In the genomic region with DNA sequence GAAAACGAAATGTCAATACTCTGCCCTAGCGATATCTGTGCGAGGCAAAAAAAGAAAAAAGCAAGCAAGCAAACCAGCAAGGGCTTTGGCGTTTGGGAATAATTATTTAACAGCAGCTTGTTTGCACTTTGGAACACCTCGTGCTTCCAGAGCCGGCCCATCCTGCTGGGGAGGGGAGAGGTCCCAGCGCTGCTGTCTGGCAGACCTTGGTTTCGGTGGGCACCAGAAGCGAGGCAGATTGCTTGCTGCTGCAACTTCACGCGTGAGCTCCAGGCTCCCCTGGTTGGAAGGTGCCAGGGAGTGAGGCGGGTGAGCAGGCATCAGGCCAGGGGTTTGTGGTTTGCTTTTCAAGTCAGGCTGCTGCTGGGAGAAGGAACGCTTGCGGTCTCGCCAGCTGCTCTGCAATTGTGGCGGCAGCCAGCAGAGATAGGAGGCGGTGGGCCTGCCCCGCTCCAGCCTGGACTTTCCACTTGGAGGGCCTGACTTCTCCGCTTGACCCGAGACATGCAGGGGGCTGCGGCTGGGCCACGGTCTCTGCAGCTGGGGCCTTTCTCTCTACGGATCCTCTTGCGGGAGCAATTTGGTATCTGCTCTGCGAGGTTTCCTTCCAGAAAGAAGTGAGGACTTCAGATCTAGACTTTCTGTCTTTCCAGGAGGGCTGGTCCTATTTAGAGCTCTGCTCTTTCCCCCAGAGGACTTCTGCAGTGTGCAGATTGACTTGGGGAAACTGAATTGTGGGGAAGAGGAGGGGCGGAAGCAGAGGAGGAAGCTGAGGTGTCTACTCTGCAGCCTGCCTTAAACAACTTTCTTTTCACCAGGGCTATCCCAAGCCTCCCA, we compare ENCODE assay signal across 7 cellular contexts.
DNase-seq lines count a peak whose midpoint lies in the region; ATAC-seq and TF ChIP-seq lines count a peak whose summit lies in the region.

No MANE protein-coding gene starts in this region.

- H3K36me3 ChIP-seq in MM.1S (replicated peaks; ENCODE audit: insufficient read depth, low read length) = no peaks in the 10 kb centered on the region

- no peaks in the 10 kb centered on the region for H3K4me1 ChIP-seq in MM.1S (ENCODE audit: low read length)

- TF ChIP-seq CTCF in MM.1S (IDR thresholded peaks at IDR 0.05; ENCODE audit: low read length) = no peak

- no peak overlapping the region for H2AFZ ChIP-seq in MM.1S (ENCODE audit: low read length)

- no peaks in the 10 kb centered on the region for H3K9me2 ChIP-seq in MM.1S (replicated peaks; ENCODE audit: insufficient read depth, low read length)

- no peaks in the 10 kb centered on the region for H3K27me3 ChIP-seq in MM.1S (replicated peaks; ENCODE audit: insufficient read depth, low read length)

- H3K27ac Mint-ChIP-seq in activated CD4-positive, alpha-beta T cell treated with anti-CD3 and anti-CD28 coated beads for 36 hours = peak overlapping the region; percentile 58

- H3K4me3 ChIP-seq in MM.1S (ENCODE audit: low read length) = no peak overlapping the region

- H3K4me3 Mint-ChIP-seq in activated CD4-positive, alpha-beta T cell treated with anti-CD3 and anti-CD28 coated beads for 36 hours = peak overlapping the region; percentile 57

- POLR2A ChIA-PET in activated CD4-positive, alpha-beta T cell treated with anti-CD3 and anti-CD28 coated beads for 36 hours (lab: Charles Lee) = no interaction called here

- DNase-seq in MM.1S = peak; percentile 42
- DNase-seq in activated CD4-positive, alpha-beta T cell treated with anti-CD3 and anti-CD28 coated beads for 36 hours = peak; percentile 62
- DNase-seq in dedifferentiated amniotic fluid mesenchymal stem cell (ENCODE audit: extremely low spot score) = peak; percentile 81
- peak; percentile 55 for DNase-seq in medulla oblongata (ENCODE audit: extremely low spot score)
- peak; percentile 49 for DNase-seq in stimulated activated naive CD8-positive, alpha-beta T cell treated with anti-CD3 and anti-CD28 coated beads, Interleukin-15, Interleukin-2, amounts not matched to agents 100 U/mL and 50 U/mL, for 24 hours
- no peak for DNase-seq in SHP77 treated with DMSO at 0.1 percent for 48 hours (lab: John Stamatoyannopoulos, UW)

- H3F3A ChIP-seq in MM.1S (ENCODE audit: insufficient read depth, low read length) = no peaks in the 10 kb centered on the region

- H3K27me3 Mint-ChIP-seq in activated CD4-positive, alpha-beta T cell treated with anti-CD3 and anti-CD28 coated beads for 36 hours = peaks cover 3% of the 10 kb centered on the region

- no peaks in the 10 kb centered on the region for H3K79me2 ChIP-seq in MM.1S (ENCODE audit: low read length)

- CTCF ChIA-PET in activated CD4-positive, alpha-beta T cell treated with anti-CD3 and anti-CD28 coated beads for 36 hours (lab: Charles Lee) = interaction anchor here (0.6 to 1.1 kb wide), 4 partner anchors 11 to 550 kb away, joined by 3 to 4 read pairs (median 4); no protein-coding TSS in a partner anchor

- peaks cover 18% of the 10 kb centered on the region for H3K4me1 Mint-ChIP-seq in activated CD4-positive, alpha-beta T cell treated with anti-CD3 and anti-CD28 coated beads for 36 hours

- H3K36me3 Mint-ChIP-seq in activated CD4-positive, alpha-beta T cell treated with anti-CD3 and anti-CD28 coated beads for 36 hours (ENCODE audit: low read depth) = no peaks in the 10 kb centered on the region

- no peak overlapping the region for H3K9ac ChIP-seq in MM.1S (ENCODE audit: low read length)

- no peak overlapping the region for H3K27ac ChIP-seq in MM.1S (ENCODE audit: low read length)

- H3K4me2 ChIP-seq in MM.1S (ENCODE audit: low read depth, low read length) = peak overlapping the region; percentile 21; the same call in 1 of the 2 replicates

- H3K9me3 Mint-ChIP-seq in activated CD4-positive, alpha-beta T cell treated with anti-CD3 and anti-CD28 coated beads for 36 hours (ENCODE audit: low read depth) = no peaks in the 10 kb centered on the region

- peak; percentile 47 for ATAC-seq in GM19023 (IDR thresholded peaks at IDR 0.05; ENCODE audit: unreplicated experiment)
- peak; percentile 66 for ATAC-seq in activated CD4-positive, alpha-beta T cell treated with anti-CD3 and anti-CD28 coated beads for 36 hours
- ATAC-seq in stimulated activated naive CD8-positive, alpha-beta T cell treated with anti-CD3 and anti-CD28 coated beads, Interleukin-15, Interleukin-2, amounts not matched to agents 100 U/mL and 50 U/mL, for 24 hours = peak; percentile 73

- no peaks in the 10 kb centered on the region for H4K20me1 ChIP-seq in MM.1S (ENCODE audit: insufficient read depth, low read length)

- intact Hi-C loops in activated CD4-positive, alpha-beta T cell treated with anti-CD3 and anti-CD28 coated beads for 36 hours (cut with DNase I, micrococcal nuclease) = no loop called here

- no peaks in the 10 kb centered on the region for H3K9me3 ChIP-seq in MM.1S (replicated peaks; ENCODE audit: insufficient read depth, low read length)
